22 cellular contexts compared by ENCODE assay signal in the genomic region with DNA sequence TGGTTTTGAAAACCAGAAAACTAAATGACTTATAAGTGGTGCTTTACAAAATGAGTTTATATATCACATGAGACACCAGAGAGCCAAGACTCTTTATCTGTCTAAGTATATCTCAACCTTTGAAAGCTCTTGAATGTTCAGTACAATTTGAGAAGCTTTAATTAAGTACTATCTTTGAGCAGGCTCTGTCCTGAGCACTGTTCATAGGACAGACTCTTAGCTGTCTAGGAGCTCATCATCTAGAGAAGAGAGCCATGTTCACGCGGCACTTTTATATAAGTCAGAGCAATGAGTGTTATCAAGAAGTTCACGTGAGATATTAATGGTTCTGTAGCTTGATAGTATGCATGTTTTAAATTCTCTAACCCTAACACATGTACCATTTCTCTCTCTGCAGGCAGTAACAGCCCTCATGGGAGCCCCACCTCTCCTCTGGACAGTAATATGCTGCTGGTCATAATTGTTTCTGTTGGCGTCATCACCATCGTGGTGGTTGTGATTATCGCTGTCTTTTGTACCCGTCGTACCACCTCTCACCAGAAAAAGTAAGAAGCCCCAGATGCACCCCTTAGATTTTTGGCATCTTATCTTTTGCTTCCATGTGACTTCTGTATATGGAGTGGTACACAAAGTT.
DNase-seq lines count a peak whose midpoint lies in the region; ATAC-seq and TF ChIP-seq lines count a peak whose summit lies in the region.
"Had no signal": no experiment of that assay in that cellular context is flagged by ENCODE, and none has a peak within 500 bp of the region (broad histone marks: within the 10 kb centered on the region; RNA-seq: fewer than 3 reads in every experiment).

No MANE protein-coding gene starts in this region.

- no peak for DNase-seq in SK-N-SH
- no peak for DNase-seq in glutamatergic neuron
- no peak for DNase-seq in right atrium auricular region (ENCODE audit: low spot score)
- no peak for DNase-seq in epidermal melanocyte (ENCODE audit: insufficient read length, low spot score)
- DNase-seq in mesothelial cell of epicardium (ENCODE audit: low spot score in 2 of 2, unreplicated experiment in 2 of 2), result no peak
- DNase-seq in neuronal stem cell (ENCODE audit: low spot score), result no peak
- no peak for DNase-seq in activated gamma-delta T cell (lab: John Stamatoyannopoulos, UW)
- DNase-seq: 8988T; CD8-positive, alpha-beta T cell; DMS153; GOT3; KG1; NCI-H1092; NCI-H1436; NCI-H1930; NCI-H510A treated with DMSO at 0.1 percent for 48 hours; NCI-H774; NK-92 treated with Interleukin-12 subunit alpha and Interleukin-12 subunit beta, amount 100 ng/mL, for 24 hours had no signal

- H3K4me1 ChIP-seq in SK-N-SH (ENCODE audit: control insufficient read depth in 1 of 2, insufficient read depth in 2 of 2, low read depth in 1 of 2, low read length in 1 of 2), result peaks cover 5 to 11% of the 10 kb centered on the region in 2 experiments
- H3K4me1 ChIP-seq in right atrium auricular region, result peaks cover 0 to 10% of the 10 kb centered on the region in 2 donors
- H3K4me1 ChIP-seq in neuronal stem cell (ENCODE audit: control insufficient read depth in 2 of 2, insufficient read depth in 1 of 2, low read depth in 1 of 2, low read length in 2 of 2), result no peaks in the 10 kb centered on the region
- H3K4me1 ChIP-seq: SJSA1 had no signal

- H2BK12ac ChIP-seq in neuronal stem cell (ENCODE audit: low read length), result no peak overlapping the region

- H3K9me3 Mint-ChIP-seq in glutamatergic neuron (ENCODE audit: unreplicated experiment), result peaks cover 2% of the 10 kb centered on the region
- no peaks in the 10 kb centered on the region for H3K9me3 Mint-ChIP-seq in mesothelial cell of epicardium
- H3K9me3 Mint-ChIP-seq: CD8-positive, alpha-beta T cell had no signal

- H3K9me3 ChIP-seq in SK-N-SH (no peaks in the 10 kb centered on the region), right atrium auricular region (no peaks in the 10 kb centered on the region), neuronal stem cell (replicated peaks in 1 of 2; ENCODE audit: control insufficient read depth in 2 of 2, insufficient read depth in 1 of 2, low read depth in 1 of 2, low read length in 2 of 2) (no peaks in the 10 kb centered on the region)
- H3K9me3 ChIP-seq: SJSA1 had no signal

- H3K4me1 Mint-ChIP-seq in glutamatergic neuron (ENCODE audit: low read depth, unreplicated experiment) (peaks cover 10% of the 10 kb centered on the region), mesothelial cell of epicardium (no peaks in the 10 kb centered on the region)

- H4K8ac ChIP-seq in neuronal stem cell (ENCODE audit: low read depth, low read length), result no peak overlapping the region

- H2BK120ac ChIP-seq in neuronal stem cell (ENCODE audit: low read depth, low read length), result no peak overlapping the region

- no peak overlapping the region for H3K18ac ChIP-seq in neuronal stem cell (ENCODE audit: low read length)

- no peak overlapping the region for H3K23ac ChIP-seq in neuronal stem cell (ENCODE audit: low read depth, low read length, poor library complexity)

- H3K27ac Mint-ChIP-seq in glutamatergic neuron (ENCODE audit: unreplicated experiment) (peak overlapping the region; percentile 45), mesothelial cell of epicardium (no peak overlapping the region)
- H3K27ac Mint-ChIP-seq: CD8-positive, alpha-beta T cell had no signal

- no peaks in the 10 kb centered on the region for H3K79me1 ChIP-seq in neuronal stem cell (ENCODE audit: low read depth, low read length)

- H3K79me2 ChIP-seq in SK-N-SH (ENCODE audit: insufficient read depth), result no peaks in the 10 kb centered on the region

- 94% methylated on average over 8 of the region's 8 CpGs for WGBS in SK-N-SH (ENCODE audit: low lambda C conversion rate)
- WGBS in neuronal stem cell (ENCODE audit: extremely low coverage in 2 of 2, insufficient read length in 2 of 2, insufficient replicate concordance in 1 of 2), 2 donors, result no CpG with 5 or more reads among the region's 8 CpGs

- H3K36me3 Mint-ChIP-seq in glutamatergic neuron (ENCODE audit: unreplicated experiment), result no peaks in the 10 kb centered on the region
- H3K36me3 Mint-ChIP-seq in mesothelial cell of epicardium, result peaks cover 32% of the 10 kb centered on the region

- H3K4me2 ChIP-seq in SK-N-SH, result peak overlapping the region; percentile 51; the same call in 1 of the 2 replicates
- no peak overlapping the region for H3K4me2 ChIP-seq in neuronal stem cell (ENCODE audit: insufficient read depth, low read length, poor library complexity, severe bottlenecking)

- no peak overlapping the region for H4K91ac ChIP-seq in neuronal stem cell (ENCODE audit: low read depth, low read length, poor library complexity)

- POLR2A ChIA-PET in SK-N-SH (lab: Yijun Ruan, JAX), result no interaction called here

- TF ChIP-seq RAD21 in SK-N-SH (IDR thresholded peaks at IDR 0.05; ENCODE audit: low read length), result no peak

- CTCF ChIA-PET in SK-N-SH (lab: Yijun Ruan, JAX), result interaction anchor here (0.8 to 5.3 kb wide), 9 partner anchors 9 to 417 kb away, joined by 3 to 26 read pairs (median 4); no protein-coding TSS in a partner anchor

- TF ChIP-seq CTCF in SK-N-SH (IDR thresholded peaks at IDR 0.05) (no peak), glutamatergic neuron (IDR thresholded peaks at IDR 0.05; ENCODE audit: partially characterized antibody, unreplicated experiment) (no peak), right atrium auricular region (IDR thresholded peaks at IDR 0.05) (no peak), mesothelial cell of epicardium (IDR thresholded peaks at IDR 0.05; ENCODE audit: unreplicated experiment) (no peak)

- H3K9ac ChIP-seq in SK-N-SH (no peak overlapping the region), neuronal stem cell (ENCODE audit: low read depth, low read length, poor library complexity) (no peak overlapping the region)

- H3K27ac ChIP-seq in SK-N-SH (ENCODE audit: low read depth in 2 of 2, low read length in 1 of 2), result peak overlapping the region in 1 of 2 experiments; percentile 37; a peak in 1 of 4 replicates
- peak overlapping the region; percentile 65 to 70 for H3K27ac ChIP-seq in right atrium auricular region
- no peak overlapping the region for H3K27ac ChIP-seq in neuronal stem cell (replicated peaks; ENCODE audit: low read length)
- H3K27ac ChIP-seq: SJSA1 had no signal

- H4K20me1 ChIP-seq in SK-N-SH (ENCODE audit: insufficient read depth), result no peaks in the 10 kb centered on the region

- no peak overlapping the region for H3K4ac ChIP-seq in neuronal stem cell (ENCODE audit: low read length)

- H3K36me3 ChIP-seq in SK-N-SH (replicated peaks in 1 of 2; ENCODE audit: control insufficient read depth in 1 of 2, insufficient read depth in 2 of 2, low read length in 1 of 2) (peaks cover 0 to 8% of the 10 kb centered on the region in 2 experiments), right atrium auricular region (peaks cover 4% of the 10 kb centered on the region), neuronal stem cell (replicated peaks in 1 of 2; ENCODE audit: control insufficient read depth in 2 of 2, insufficient read depth in 2 of 2, low read length in 2 of 2) (peaks cover 29 to 81% of the 10 kb centered on the region in 2 donors)

- no peak overlapping the region for H3K4me3 ChIP-seq in SK-N-SH (ENCODE audit: low read depth in 2 of 2, low read length in 1 of 2)
- H3K4me3 ChIP-seq in right atrium auricular region, result no peak overlapping the region
- H3K4me3 ChIP-seq in neuronal stem cell (ENCODE audit: low read length in 2 of 2), result no peak overlapping the region
- H3K4me3 ChIP-seq: SJSA1 had no signal

- peaks cover 11% of the 10 kb centered on the region for H3F3A ChIP-seq in SK-N-SH (replicated peaks; ENCODE audit: insufficient read depth)

- ATAC-seq in SK-N-SH treated with all-trans-retinoic acid at 6 μM for 48 hours, result no peak
- ATAC-seq: CD8-positive, alpha-beta T cell; HCT116; Panc1 had no signal

- peaks cover 2% of the 10 kb centered on the region for H3K27me3 Mint-ChIP-seq in glutamatergic neuron (ENCODE audit: unreplicated experiment)
- no peaks in the 10 kb centered on the region for H3K27me3 Mint-ChIP-seq in mesothelial cell of epicardium (ENCODE audit: low read depth)

- H2AFZ ChIP-seq in SK-N-SH (ENCODE audit: low read depth) (no peak overlapping the region), neuronal stem cell (ENCODE audit: low read length) (no peak overlapping the region)

- no peak overlapping the region for H3K14ac ChIP-seq in neuronal stem cell (ENCODE audit: low read length)

- TF ChIP-seq EP300 in SK-N-SH (IDR thresholded peaks at IDR 0.05; ENCODE audit: borderline replicate concordance in 1 of 2, low read depth in 1 of 2, low read length in 1 of 2), result no peak

- H2AK5ac ChIP-seq in neuronal stem cell (ENCODE audit: low read depth, low read length), result no peak overlapping the region

- no peak overlapping the region for H2BK15ac ChIP-seq in neuronal stem cell (ENCODE audit: low read length)

- H2BK5ac ChIP-seq in neuronal stem cell (ENCODE audit: low read length), result no peak overlapping the region

- H3K27me3 ChIP-seq in SK-N-SH (ENCODE audit: insufficient read depth) (no peaks in the 10 kb centered on the region), right atrium auricular region (no peaks in the 10 kb centered on the region), neuronal stem cell (ENCODE audit: control insufficient read depth in 3 of 3, insufficient read depth in 3 of 3, low read depth in 1 of 3, low read length in 3 of 3) (no peaks in the 10 kb centered on the region)
- H3K27me3 ChIP-seq: SJSA1 had no signal

- H3K9me2 ChIP-seq in SK-N-SH, result no peaks in the 10 kb centered on the region

- H3K4me3 Mint-ChIP-seq in glutamatergic neuron (ENCODE audit: unreplicated experiment) (peak overlapping the region; percentile 47), mesothelial cell of epicardium (no peak overlapping the region)
- H3K4me3 Mint-ChIP-seq: CD8-positive, alpha-beta T cell had no signal

TF ChIP-seq in SK-N-SH, 30 proteins besides CTCF, POLR2A, EP300 and RAD21 (continues in another document):
- TF ChIP-seq ELF1 (IDR thresholded peaks at IDR 0.05), result no peak
- TF ChIP-seq TEAD4 (IDR thresholded peaks at IDR 0.05; ENCODE audit: borderline replicate concordance, insufficient read depth), result no peak
- no peak for TF ChIP-seq RCOR1 (IDR thresholded peaks at IDR 0.05; ENCODE audit: low read length)
- TF ChIP-seq EZH2phosphoT487 (IDR thresholded peaks at IDR 0.05; ENCODE audit: borderline replicate concordance, low read depth), result no peak
- no peak for TF ChIP-seq RFX5 (IDR thresholded peaks at IDR 0.05; ENCODE audit: low read length)
- TF ChIP-seq FOXM1 (IDR thresholded peaks at IDR 0.05; ENCODE audit: low read depth), result no peak
- TF ChIP-seq POLR2AphosphoS5 (IDR thresholded peaks at IDR 0.05; ENCODE audit: low read depth, low read length), result no peak

TF ChIP-seq in SK-N-SH treated with all-trans-retinoic acid at 6 μM for 48 hours, 23 proteins besides CTCF, POLR2A, EP300 and RAD21 (continues in another document):
- no peak for TF ChIP-seq GLIS3 (CRISPR knock-in tag; IDR thresholded peaks at IDR 0.05)
- no peak for TF ChIP-seq ZNF8 (CRISPR knock-in tag; IDR thresholded peaks at IDR 0.05)
- TF ChIP-seq TCF4 (CRISPR knock-in tag; IDR thresholded peaks at IDR 0.05; ENCODE audit: borderline replicate concordance), result no peak
- no peak for TF ChIP-seq ESRRG (CRISPR knock-in tag; IDR thresholded peaks at IDR 0.05)
